In the genomic region with DNA sequence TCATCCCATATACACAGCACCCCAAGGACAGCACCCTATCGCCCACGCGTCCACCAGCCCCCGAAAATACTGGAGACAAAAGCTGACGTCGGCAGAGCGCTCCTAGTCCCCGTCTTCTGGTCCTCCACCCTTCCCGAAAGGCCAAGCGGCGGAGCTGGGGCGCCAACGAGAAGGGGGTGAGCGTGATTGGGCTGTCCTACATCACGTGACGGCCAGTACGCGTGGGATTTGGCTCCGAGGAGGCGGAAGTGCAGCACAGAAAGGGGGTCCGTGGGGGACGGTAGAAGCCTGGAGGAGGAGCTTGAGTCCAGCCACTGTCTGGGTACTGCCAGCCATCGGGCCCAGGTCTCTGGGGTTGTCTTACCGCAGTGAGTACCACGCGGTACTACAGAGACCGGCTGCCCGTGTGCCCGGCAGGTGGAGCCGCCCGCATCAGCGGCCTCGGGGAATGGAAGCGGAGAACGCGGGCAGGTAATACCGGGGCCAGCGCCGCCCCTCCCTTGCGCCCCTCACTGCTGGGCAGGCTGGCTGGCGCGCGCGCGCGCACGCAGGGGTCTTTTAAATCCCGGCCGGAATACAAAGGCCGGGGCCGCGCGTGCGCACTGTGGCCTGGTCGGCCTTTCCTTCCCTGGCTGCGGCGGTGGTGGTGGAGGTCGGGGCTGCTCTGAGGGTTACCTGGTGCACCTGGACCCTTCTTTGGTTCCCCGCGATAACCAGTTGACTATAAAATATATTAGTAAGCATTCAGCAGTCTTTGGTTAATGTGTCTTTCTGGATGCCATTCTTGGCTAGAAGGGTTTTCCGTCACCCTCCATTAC, we compare ENCODE assay signal across 8 cellular contexts. TPM values are rescaled to one million over a fixed set of nuclear protein-coding genes. Genes with fewer than 3 reads are reported as not detected.
DNase-seq lines count a peak whose midpoint lies in the region; ATAC-seq and TF ChIP-seq lines count a peak whose summit lies in the region.

Gene TDG, plus strand, starts transcription at position 283 of the 818 bp plus-strand sequence. Its CDS starts 166 bp downstream, at position 449.

- peak within 1 kb of the TSS; percentile 95 for H3K4me3 ChIP-seq in GM23338
- peak within 1 kb of the TSS; percentile 86 to 100 (median 94) for H3K4me3 ChIP-seq in fibroblast of lung (replicated peaks in 1 of 4; ENCODE audit: control extremely low read depth in 1 of 4, insufficient read depth in 1 of 4, low read depth in 3 of 4, low read length in 4 of 4)

- TF ChIP-seq CTCF in GM23338 (conservative IDR thresholded peaks at IDR 0.05; ENCODE audit: low read depth in 2 of 2) (no peak), fibroblast of lung (conservative IDR thresholded peaks at IDR 0.05 in 1 of 2, IDR thresholded peaks at IDR 0.05 in 1 of 2; ENCODE audit: low read depth in 1 of 2, low read length in 2 of 2) (peak in 1 of 2 donors; percentile 2)

- H3F3A ChIP-seq in GM23338 (replicated peaks; ENCODE audit: low read depth) = peaks cover 4% of the 10 kb centered on the region; the same call in 1 of the 2 replicates

- peaks cover 30% of the 10 kb centered on the region for H3K36me3 Mint-ChIP-seq in GM23338 (ENCODE audit: low read depth)
- peaks cover 58% of the 10 kb centered on the region for H3K36me3 Mint-ChIP-seq in activated T-helper 17 cell treated with anti-CD3 and anti-CD28 coated beads, Interleukin-2, amount 50 U/mL, for 72 hours (ENCODE audit: low read depth)
- peaks cover 0 to 16% (median 0%) of the 10 kb centered on the region in 3 donors for H3K36me3 Mint-ChIP-seq in naive thymus-derived CD8-positive, alpha-beta T cell

- peaks cover 10% of the 10 kb centered on the region for H3K27me3 Mint-ChIP-seq in GM23338 (ENCODE audit: insufficient read depth, low read depth, poor library complexity)
- H3K27me3 Mint-ChIP-seq in activated T-helper 17 cell treated with anti-CD3 and anti-CD28 coated beads, Interleukin-2, amount 50 U/mL, for 72 hours = no peaks in the 10 kb centered on the region
- H3K27me3 Mint-ChIP-seq in naive thymus-derived CD8-positive, alpha-beta T cell = no peaks in the 10 kb centered on the region

- H3K27ac Mint-ChIP-seq in GM23338 = peak within 1 kb of the TSS; percentile 99
- H3K27ac Mint-ChIP-seq in activated T-helper 17 cell treated with anti-CD3 and anti-CD28 coated beads, Interleukin-2, amount 50 U/mL, for 72 hours = peak within 1 kb of the TSS; percentile 100
- H3K27ac Mint-ChIP-seq in naive thymus-derived CD8-positive, alpha-beta T cell = peak within 1 kb of the TSS; percentile 93 to 99 (median 99)

- H3K36me3 ChIP-seq in GM23338 (ENCODE audit: insufficient read depth) = no peaks in the 10 kb centered on the region
- no peaks in the 10 kb centered on the region for H3K36me3 ChIP-seq in fibroblast of lung (ENCODE audit: control insufficient read depth, insufficient read depth, low read length)

- H4K20me1 ChIP-seq in GM23338 (replicated peaks; ENCODE audit: insufficient read depth) (peaks cover 30% of the 10 kb centered on the region), fibroblast of lung (ENCODE audit: control insufficient read depth, extremely low read depth, insufficient read depth, low read length) (no peaks in the 10 kb centered on the region)

- H3K79me2 ChIP-seq in GM23338 (replicated peaks; ENCODE audit: insufficient read depth) (peaks cover 72% of the 10 kb centered on the region), fibroblast of lung (ENCODE audit: control insufficient read depth, insufficient read depth, low read length) (peaks cover 67% of the 10 kb centered on the region)

- ATAC-seq in GM23338 = peak; percentile 95
- ATAC-seq in activated T-helper 17 cell treated with anti-CD3 and anti-CD28 coated beads, Interleukin-2, amount 50 U/mL, for 72 hours (replicated peaks) = peak; percentile 96
- peak; percentile 93 to 94 for ATAC-seq in naive thymus-derived CD8-positive, alpha-beta T cell

- no peaks in the 10 kb centered on the region for H3K9me3 Mint-ChIP-seq in GM23338
- H3K9me3 Mint-ChIP-seq in activated T-helper 17 cell treated with anti-CD3 and anti-CD28 coated beads, Interleukin-2, amount 50 U/mL, for 72 hours = no peaks in the 10 kb centered on the region
- H3K9me3 Mint-ChIP-seq in naive thymus-derived CD8-positive, alpha-beta T cell = no peaks in the 10 kb centered on the region

- H3K4me1 ChIP-seq in GM23338 (ENCODE audit: insufficient read depth) (peaks cover 7% of the 10 kb centered on the region; the same call in 1 of the 2 replicates), fibroblast of lung (ENCODE audit: control insufficient read depth, extremely low read depth, insufficient read depth, low read length) (peaks cover 9% of the 10 kb centered on the region)

- no peaks in the 10 kb centered on the region for H3K9me2 ChIP-seq in GM23338 (ENCODE audit: insufficient read depth)

- peak within 1 kb of the TSS; percentile 94 for H3K4me2 ChIP-seq in GM23338
- peak within 1 kb of the TSS; percentile 97 for H3K4me2 ChIP-seq in fibroblast of lung (ENCODE audit: extremely low read depth, insufficient read depth, low read length)

- no peaks in the 10 kb centered on the region for H3K27me3 ChIP-seq in GM23338 (ENCODE audit: insufficient read depth)
- H3K27me3 ChIP-seq in fibroblast of lung (ENCODE audit: control insufficient read depth, insufficient read depth, low read length) = no peaks in the 10 kb centered on the region

- DNase-seq in Daoy (ENCODE audit: low read depth) = peak; percentile 100
- peak; percentile 99 for DNase-seq in GM23338 (ENCODE audit: low spot score)
- peak; percentile 99 for DNase-seq in LHCN-M2 (ENCODE audit: low read depth)
- peak; percentile 95 for DNase-seq in RPMI8226
- DNase-seq in fibroblast of lung (ENCODE audit: low read depth in 2 of 2) = peak; percentile 99
- DNase-seq in naive thymus-derived CD8-positive, alpha-beta T cell = peak; percentile 86 to 99 (median 97)
- DNase-seq in stimulated activated naive CD4-positive, alpha-beta T cell (lab: John Stamatoyannopoulos, UW) = peak; percentile 87 to 96 (median 94)

- POLR2A ChIA-PET in naive thymus-derived CD8-positive, alpha-beta T cell (lab: Charles Lee) = interaction anchor here (0.6 to 6.2 kb wide), 19 partner anchors 8 to 1365 kb away, joined by 3 to 204 read pairs (median 4); partner anchors contain the start of genes HCFC2, HSP90B1, NFYB and NT5DC3

- H3K4me3 Mint-ChIP-seq in GM23338 = peak within 1 kb of the TSS; percentile 100
- peak within 1 kb of the TSS; percentile 100 for H3K4me3 Mint-ChIP-seq in activated T-helper 17 cell treated with anti-CD3 and anti-CD28 coated beads, Interleukin-2, amount 50 U/mL, for 72 hours
- H3K4me3 Mint-ChIP-seq in naive thymus-derived CD8-positive, alpha-beta T cell = peak within 1 kb of the TSS; percentile 96 to 99 (median 98)

- peak within 1 kb of the TSS; percentile 57; the same call in 1 of the 2 replicates for H2AFZ ChIP-seq in GM23338
- H2AFZ ChIP-seq in fibroblast of lung (ENCODE audit: low read length) = peak within 1 kb of the TSS; percentile 87

- no peaks in the 10 kb centered on the region for H3K9me3 ChIP-seq in fibroblast of lung (ENCODE audit: control insufficient read depth, insufficient read depth, low read depth, low read length)

- H3K9ac ChIP-seq in fibroblast of lung (ENCODE audit: insufficient read depth, low read length) = peak within 1 kb of the TSS; percentile 82

- peak within 1 kb of the TSS; percentile 91 for H3K27ac ChIP-seq in GM23338 (ENCODE audit: low read depth)
- peak within 1 kb of the TSS; percentile 95 for H3K27ac ChIP-seq in fibroblast of lung (ENCODE audit: insufficient read depth, low read length)

- H3K4me1 Mint-ChIP-seq in GM23338 = peaks cover 20% of the 10 kb centered on the region
- H3K4me1 Mint-ChIP-seq in activated T-helper 17 cell treated with anti-CD3 and anti-CD28 coated beads, Interleukin-2, amount 50 U/mL, for 72 hours = peaks cover 23% of the 10 kb centered on the region
- H3K4me1 Mint-ChIP-seq in naive thymus-derived CD8-positive, alpha-beta T cell = peaks cover 24 to 64% (median 60%) of the 10 kb centered on the region in 4 donors

TF ChIP-seq in GM23338, 12 proteins besides CTCF, POLR2A, EP300 and RAD21 (continues in another document):
- TF ChIP-seq STAT1 (IDR thresholded peaks at IDR 0.05; ENCODE audit: unreplicated experiment) (no peak), ETS1 (IDR thresholded peaks at IDR 0.05) (peak; percentile 84)

RNA-seq across cellular contexts. Expression of gene TDG, which starts in this region (rescaled TPM):
- 35.2 and 42.0 TPM in 2 replicates for total RNA-seq in Daoy (2014; rRNA removed; shearing (Covaris generic))
- 57.0 and 58.3 TPM in 2 replicates for total RNA-seq in GM23338 (2014; rRNA removed; shearing (Covaris generic))
- 63.2 and 66.2 TPM in 2 replicates for polyA plus RNA-seq in GM23338 (2016; fragmentation: Nextera tagmentation; extraction: Ambion mirVana)
- 16.5 and 18.2 TPM in 2 replicates for total RNA-seq in LHCN-M2 (2014; rRNA removed)
- polyA plus RNA-seq in LHCN-M2 (2012) = 7.3 TPM
- total RNA-seq in activated T-helper 17 cell treated with anti-CD3 and anti-CD28 coated beads, Interleukin-2, amount 50 U/mL, for 72 hours = 10 to 100 TPM; 35.9 to 38.2 TPM
- total RNA-seq in fibroblast of lung = 18.8 and 19.3 TPM in 2 replicates
- 15.3 and 19.4 TPM in 2 replicates for polyA plus RNA-seq in fibroblast of lung
- polyA plus RNA-seq in fibroblast of lung (2012) = 11.9 and 12.6 TPM in 2 replicates
- 1.3 and 4.1 TPM in 2 replicates for polyA minus RNA-seq in fibroblast of lung (ENCODE audit: low replicate concordance)
- 10 to 100 TPM; 35.3 to 38.5 TPM for total RNA-seq in naive thymus-derived CD8-positive, alpha-beta T cell
- 10 to 100 TPM; 19.0 to 21.4 (median 20.0) TPM for polyA plus RNA-seq in naive thymus-derived CD8-positive, alpha-beta T cell

Comparison
In these comparisons a context has a peak if more than half of its experiments do, and no peak if none do; other contexts are left out.
1. Peak in every context shown above with its lines: DNase-seq, ATAC-seq, H3K4me3 ChIP-seq and H3K27ac ChIP-seq.